Comparison of ENCODE assay signal across 8 cellular contexts in the genomic region with DNA sequence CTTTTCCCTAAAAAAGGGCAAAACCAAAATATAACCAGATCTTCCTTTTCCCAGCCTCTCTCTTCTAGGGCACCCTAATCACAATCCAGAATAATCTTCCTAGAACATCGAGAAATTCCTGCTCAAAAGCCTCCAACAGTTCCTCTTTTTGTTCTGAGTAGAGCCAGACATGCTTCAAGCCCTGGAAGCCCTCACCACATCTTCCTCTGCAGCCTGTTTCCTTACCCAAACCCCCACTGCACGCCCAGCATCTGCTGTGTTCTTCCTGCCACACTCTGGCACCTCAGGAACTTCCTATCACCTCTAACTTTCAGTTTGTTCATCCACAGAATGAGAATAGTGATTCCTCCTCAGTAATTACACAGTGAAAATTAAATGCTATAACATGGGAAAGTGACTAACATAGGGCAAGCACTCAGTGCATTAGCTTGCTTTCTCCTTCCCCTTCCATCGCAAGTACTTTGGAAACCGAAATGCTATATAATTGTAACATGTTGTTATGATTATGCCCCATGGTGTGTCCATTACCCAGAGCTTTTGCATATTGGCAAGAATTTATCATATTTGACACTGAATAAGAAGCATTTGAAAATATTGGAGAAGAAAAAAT. TPM values are rescaled to one million over a fixed set of nuclear protein-coding genes. Genes with fewer than 3 reads are reported as not detected.
DNase-seq lines count a peak whose midpoint lies in the region; ATAC-seq and TF ChIP-seq lines count a peak whose summit lies in the region.

No MANE protein-coding gene starts in this region.

- peaks cover 61% of the 10 kb centered on the region for H3K4me1 Mint-ChIP-seq in activated T-helper 1 cell treated with anti-CD3 and anti-CD28 coated beads, Interleukin-12 subunit alpha, Interleukin-12 subunit beta, Interleukin-2, Interleukin-4 antibody, amounts not matched to agents 30 ng/mL and 10 ng/mL and 1 ng/mL, durations not matched to agents 14 hours and 24 hours and 36 hours (ENCODE audit: low read depth)

- peak overlapping the region; percentile 94 for H3K27ac Mint-ChIP-seq in activated T-helper 1 cell treated with anti-CD3 and anti-CD28 coated beads, Interleukin-12 subunit alpha, Interleukin-12 subunit beta, Interleukin-2, Interleukin-4 antibody, amounts not matched to agents 30 ng/mL and 10 ng/mL and 1 ng/mL, durations not matched to agents 14 hours and 24 hours and 36 hours

- no peak overlapping the region for H3K9ac ChIP-seq in KMS-11

- peak overlapping the region; percentile 79 for H3K4me3 Mint-ChIP-seq in activated T-helper 1 cell treated with anti-CD3 and anti-CD28 coated beads, Interleukin-12 subunit alpha, Interleukin-12 subunit beta, Interleukin-2, Interleukin-4 antibody, amounts not matched to agents 30 ng/mL and 10 ng/mL and 1 ng/mL, durations not matched to agents 14 hours and 24 hours and 36 hours

- H3K9me2 ChIP-seq in PC-9 (ENCODE audit: insufficient read depth), result no peaks in the 10 kb centered on the region

- H3K36me3 Mint-ChIP-seq in activated T-helper 1 cell treated with anti-CD3 and anti-CD28 coated beads, Interleukin-12 subunit alpha, Interleukin-12 subunit beta, Interleukin-2, Interleukin-4 antibody, amounts not matched to agents 30 ng/mL and 10 ng/mL and 1 ng/mL, durations not matched to agents 14 hours and 24 hours and 36 hours (ENCODE audit: low read depth), result peaks cover 26% of the 10 kb centered on the region

- H3K36me3 ChIP-seq in KMS-11 (ENCODE audit: insufficient read depth) (no peaks in the 10 kb centered on the region), PC-9 (ENCODE audit: low read depth) (0 out of 2 replicates have a peak, but pooled peaks cover 16% of the 10 kb centered on the region), uterus (no peaks in the 10 kb centered on the region)

- no peaks in the 10 kb centered on the region for H3K9me3 Mint-ChIP-seq in activated T-helper 1 cell treated with anti-CD3 and anti-CD28 coated beads, Interleukin-12 subunit alpha, Interleukin-12 subunit beta, Interleukin-2, Interleukin-4 antibody, amounts not matched to agents 30 ng/mL and 10 ng/mL and 1 ng/mL, durations not matched to agents 14 hours and 24 hours and 36 hours

- POLR2A ChIA-PET in PC-9 (lab: Charles Lee; ENCODE audit: unreplicated experiment), result no interaction called here

- TF ChIP-seq CTCF in KMS-11 (conservative IDR thresholded peaks at IDR 0.05; ENCODE audit: low read depth, low read length), result no peak
- TF ChIP-seq CTCF in PC-9 (conservative IDR thresholded peaks at IDR 0.05), result no peak
- no peak for TF ChIP-seq CTCF in uterus (IDR thresholded peaks at IDR 0.05)

- peak; percentile 22 for ATAC-seq in GM21381 (IDR thresholded peaks at IDR 0.05; ENCODE audit: unreplicated experiment)

- no peaks in the 10 kb centered on the region for H3K79me2 ChIP-seq in KMS-11 (ENCODE audit: insufficient read depth, low read depth)
- H3K79me2 ChIP-seq in PC-9 (ENCODE audit: low read depth), result no peaks in the 10 kb centered on the region

- intact Hi-C loops in activated T-helper 1 cell treated with anti-CD3 and anti-CD28 coated beads, Interleukin-12 subunit alpha, Interleukin-12 subunit beta, Interleukin-2, Interleukin-4 antibody, amounts not matched to agents 30 ng/mL and 10 ng/mL and 1 ng/mL, durations not matched to agents 14 hours and 24 hours and 36 hours (cut with micrococcal nuclease), result loop anchor here (1.0 to 5.0 kb wide), 15 partner anchors 13 to 605 kb away; a partner anchor contains a TSS
- intact Hi-C loops in PC-9 (cut with micrococcal nuclease; ENCODE audit: unreplicated experiment) (loop anchor here (5.0 to 10.0 kb wide), 2 partner anchors 50 to 303 kb away; no protein-coding TSS in a partner anchor), uterus (cut with DNase I; ENCODE audit: low total_unique reads) (no loop called here)

- H3K4me3 ChIP-seq in KMS-11 (IDR thresholded peaks at IDR 0.05; ENCODE audit: insufficient read depth, low read depth, low read length) (no peak overlapping the region), PC-9 (no peak overlapping the region), uterus (no peak overlapping the region)

- H2AFZ ChIP-seq in KMS-11 (ENCODE audit: low read depth) (no peak overlapping the region), PC-9 (no peak overlapping the region)

- H3K27ac ChIP-seq in KMS-11 (no peak overlapping the region), PC-9 (no peak overlapping the region), uterus (peak overlapping the region in 1 of 2 donors; percentile 2)

- TF ChIP-seq POLR2A in uterus (IDR thresholded peaks at IDR 0.05), result no peak

- peaks cover 27% of the 10 kb centered on the region; the same call in 1 of the 2 replicates for H3K27me3 ChIP-seq in KMS-11 (ENCODE audit: insufficient read depth, low read depth)
- H3K27me3 ChIP-seq in PC-9 (ENCODE audit: insufficient read depth, low read depth), result no peaks in the 10 kb centered on the region
- no peaks in the 10 kb centered on the region for H3K27me3 ChIP-seq in uterus

- H3K9me3 ChIP-seq in PC-9 (ENCODE audit: insufficient read depth, low read depth) (no peaks in the 10 kb centered on the region), uterus (no peaks in the 10 kb centered on the region)

- H3K4me2 ChIP-seq in KMS-11, result peak overlapping the region; percentile 81
- no peak overlapping the region for H3K4me2 ChIP-seq in PC-9

- peak; percentile 28 for DNase-seq in activated T-helper 1 cell treated with anti-CD3 and anti-CD28 coated beads, Interleukin-12 subunit alpha, Interleukin-12 subunit beta, Interleukin-2, Interleukin-4 antibody, amounts not matched to agents 30 ng/mL and 10 ng/mL and 1 ng/mL, durations not matched to agents 14 hours and 24 hours and 36 hours (ENCODE audit: low spot score)
- DNase-seq in stimulated activated CD8-positive, alpha-beta memory T cell treated with anti-CD3 and anti-CD28 coated beads, Interleukin-12 subunit alpha, Interleukin-12 subunit beta, amount 100 ng/mL, for 24 hours (ENCODE audit: extremely low read depth), result peak; percentile 21
- DNase-seq in PC-9, result no peak
- DNase-seq in NCI-H226, result no peak
- DNase-seq in dedifferentiated amniotic fluid mesenchymal stem cell (ENCODE audit: extremely low spot score), result no peak
- no peak for DNase-seq in uterus

- no TSS peak for BruUV-seq in PC-9 (replicated peaks; lab: Mats Ljungman, UMichigan)

- H4K20me1 ChIP-seq in KMS-11 (ENCODE audit: insufficient read depth), result no peaks in the 10 kb centered on the region; the same call in 1 of the 2 replicates
- no peaks in the 10 kb centered on the region for H4K20me1 ChIP-seq in PC-9 (ENCODE audit: insufficient read depth)

- H3F3A ChIP-seq in PC-9 (ENCODE audit: insufficient read depth, low read depth), result peaks cover 33% of the 10 kb centered on the region

- H3K4me1 ChIP-seq in KMS-11 (ENCODE audit: low read depth, poor library complexity, severe bottlenecking), result peaks cover 32% of the 10 kb centered on the region
- H3K4me1 ChIP-seq in PC-9 (replicated peaks; ENCODE audit: insufficient read depth), result peaks cover 33% of the 10 kb centered on the region
- no peaks in the 10 kb centered on the region for H3K4me1 ChIP-seq in uterus

- H3K27me3 Mint-ChIP-seq in activated T-helper 1 cell treated with anti-CD3 and anti-CD28 coated beads, Interleukin-12 subunit alpha, Interleukin-12 subunit beta, Interleukin-2, Interleukin-4 antibody, amounts not matched to agents 30 ng/mL and 10 ng/mL and 1 ng/mL, durations not matched to agents 14 hours and 24 hours and 36 hours (ENCODE audit: insufficient read depth), result no peaks in the 10 kb centered on the region

- CTCF ChIA-PET in PC-9 (lab: Charles Lee), result interaction anchor here (0.6 kb wide), 1 partner anchor 938 kb away, joined by 5 read pairs; no protein-coding TSS in a partner anchor

RNA-seq across cellular contexts. Expression of a gene that starts 26.3 kb away (rescaled TPM):
- 31.5 and 31.8 TPM in 2 replicates for total RNA-seq in activated T-helper 1 cell treated with anti-CD3 and anti-CD28 coated beads, Interleukin-12 subunit alpha, Interleukin-12 subunit beta, Interleukin-2, Interleukin-4 antibody, amounts not matched to agents 30 ng/mL and 10 ng/mL and 1 ng/mL, durations not matched to agents 14 hours and 24 hours and 36 hours
- 28.7 and 40.1 TPM in 2 replicates for total RNA-seq in PC-9 (2021)
- total RNA-seq in uterus, result 10 to 100 TPM; 21.3 to 67.9 (median 42.6) TPM

RNA-seq across cellular contexts. Expression of a gene that starts 37.4 kb away (rescaled TPM):
- 60.2 and 62.6 TPM in 2 replicates for total RNA-seq in activated T-helper 1 cell treated with anti-CD3 and anti-CD28 coated beads, Interleukin-12 subunit alpha, Interleukin-12 subunit beta, Interleukin-2, Interleukin-4 antibody, amounts not matched to agents 30 ng/mL and 10 ng/mL and 1 ng/mL, durations not matched to agents 14 hours and 24 hours and 36 hours
- total RNA-seq in PC-9 (2021) (19.0 and 28.4 TPM in 2 replicates), uterus (10 to 100 TPM; 22.8 to 36.0 (median 27.5) TPM)

RNA-seq across cellular contexts. Expression of a gene that starts 42.5 kb away (rescaled TPM):
- not detected in 2 replicates for total RNA-seq in activated T-helper 1 cell treated with anti-CD3 and anti-CD28 coated beads, Interleukin-12 subunit alpha, Interleukin-12 subunit beta, Interleukin-2, Interleukin-4 antibody, amounts not matched to agents 30 ng/mL and 10 ng/mL and 1 ng/mL, durations not matched to agents 14 hours and 24 hours and 36 hours
- total RNA-seq in PC-9 (2021) (0.83 and 1.9 TPM in 2 replicates), uterus (10 to 100 TPM in 1 of 4 donors, 1 to 10 TPM in 3; 1.2 to 32.4 (median 6.7) TPM)

Comparison
In these comparisons a context has a peak if more than half of its experiments do, and no peak if none do; other contexts are left out.
1. DNase-seq: peak in activated T-helper 1 cell treated with anti-CD3 and anti-CD28 coated beads, Interleukin-12 subunit alpha, Interleukin-12 subunit beta, Interleukin-2, Interleukin-4 antibody, amounts not matched to agents 30 ng/mL and 10 ng/mL and 1 ng/mL, durations not matched to agents 14 hours and 24 hours and 36 hours (single experiment) and stimulated activated CD8-positive, alpha-beta memory T cell treated with anti-CD3 and anti-CD28 coated beads, Interleukin-12 subunit alpha, Interleukin-12 subunit beta, amount 100 ng/mL, for 24 hours (single experiment); none in PC-9 (0 of 2), NCI-H226 (single experiment), dedifferentiated amniotic fluid mesenchymal stem cell (single experiment) and uterus (0 of 2).